In the genomic region with DNA sequence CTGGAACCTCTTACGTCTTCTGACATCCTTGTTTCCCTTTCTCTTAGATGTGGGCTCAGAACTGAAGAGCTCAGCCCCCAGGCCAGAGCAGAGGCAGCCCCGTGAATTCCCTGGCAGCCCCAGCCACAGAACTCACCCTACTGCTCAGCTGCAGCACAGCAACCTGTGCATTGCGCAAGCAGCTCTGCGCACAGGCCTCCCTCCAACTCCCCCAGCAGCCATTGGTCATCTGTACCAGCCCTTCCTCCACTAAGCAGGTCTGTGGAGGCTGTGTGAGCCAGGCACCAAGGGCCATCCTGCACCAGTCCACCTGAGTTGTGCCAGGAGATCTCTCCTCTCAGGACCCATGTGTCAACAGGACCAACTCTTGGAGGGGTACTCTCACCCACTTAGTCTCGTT, we compare ENCODE assay signal across 33 cellular contexts.
"Had no signal": no experiment of that assay in that cellular context is flagged by ENCODE, and none has a peak within 500 bp of the region (broad histone marks: within the 10 kb centered on the region; RNA-seq: fewer than 3 reads in every experiment).

No MANE protein-coding gene starts in this region.

- DNase-seq: activated CD4-positive, alpha-beta memory T cell treated with anti-CD3 and anti-CD28 coated beads, Interleukin-2, amount 10 ng/mL, durations not matched to agents 7 days and 5 days; activated CD4-positive, alpha-beta T cell treated with anti-CD3 and anti-CD28 coated beads for 1 hour; activated CD4-positive, alpha-beta T cell treated with anti-CD3 and anti-CD28 coated beads for 4 hours; activated CD4-positive, alpha-beta T cell treated with anti-CD3 and anti-CD28 coated beads, Interleukin-2, amount 10 ng/mL, durations not matched to agents 7 days and 5 days; activated CD4-positive, alpha-beta T cell treated with anti-CD3 and anti-CD28 coated beads, Interleukin-2, amount 50 U/mL, for 4 hours; activated CD8-positive, alpha-beta memory T cell treated with anti-CD3 and anti-CD28 coated beads, Interleukin-2, amount 50 U/mL, for 48 hours; activated gamma-delta T cell; activated naive CD4-positive, alpha-beta T cell; activated naive CD4-positive, alpha-beta T cell treated with anti-CD3 and anti-CD28 coated beads, Interleukin-2, amount 10 ng/mL, durations not matched to agents 7 days and 5 days; activated naive CD8-positive, alpha-beta T cell treated with anti-CD3 and anti-CD28 coated beads, Interleukin-2, amount 10 ng/mL, durations not matched to agents 7 days and 5 days; activated T-cell treated with anti-CD3 and anti-CD28 coated beads for 4 hours; activated T-cell treated with anti-CD3 and anti-CD28 coated beads, Interleukin-2, amount 50 U/mL, for 24 hours; activated T-cell treated with anti-CD3 and anti-CD28 coated beads, Interleukin-2, amount 50 U/mL, for 72 hours; dorsolateral prefrontal cortex; effector CD4-positive, alpha-beta T cell; effector memory CD8-positive, alpha-beta T cell; erythroblast; foreskin keratinocyte; gastrocnemius medialis; glutamatergic neuron; heart left ventricle; T-helper 1 cell; T-helper 17 cell had no signal

- H3K27me3 ChIP-seq: ascending aorta, dorsolateral prefrontal cortex, esophagus muscularis mucosa, foreskin keratinocyte, gastrocnemius medialis, heart left ventricle had no signal

- H3K9me3 ChIP-seq: gastrocnemius medialis, heart left ventricle had no signal

- H3K4me3 ChIP-seq: ascending aorta, coronary artery, dorsolateral prefrontal cortex, esophagus muscularis mucosa, gastrocnemius medialis, heart left ventricle had no signal

- H3K4me1 ChIP-seq: ascending aorta, esophagus muscularis mucosa, foreskin keratinocyte, gastrocnemius medialis, heart left ventricle had no signal

- H3K27ac ChIP-seq: ascending aorta, coronary artery, dorsolateral prefrontal cortex, esophagus muscularis mucosa, foreskin keratinocyte, gastrocnemius medialis, heart left ventricle, VCaP had no signal

- H3K27me3 Mint-ChIP-seq: activated CD4-positive, alpha-beta memory T cell treated with anti-CD3 and anti-CD28 coated beads, Interleukin-2, amount 10 ng/mL, durations not matched to agents 7 days and 5 days; activated CD4-positive, alpha-beta T cell treated with anti-CD3 and anti-CD28 coated beads, Interleukin-2, amount 10 ng/mL, durations not matched to agents 7 days and 5 days; activated naive CD4-positive, alpha-beta T cell treated with anti-CD3 and anti-CD28 coated beads, Interleukin-2, amount 10 ng/mL, durations not matched to agents 7 days and 5 days; activated naive CD8-positive, alpha-beta T cell treated with anti-CD3 and anti-CD28 coated beads, Interleukin-2, amount 10 ng/mL, durations not matched to agents 7 days and 5 days; activated T-cell treated with anti-CD3 and anti-CD28 coated beads, Interleukin-2, amount 50 U/mL, for 24 hours; brain; central memory CD8-positive, alpha-beta T cell; dendritic cell treated with granulocyte-macrophage colony-stimulating factor and Interleukin-4, amounts not matched to agents 40 ng/mL and 50 ng/mL, for 4 days; effector memory CD8-positive, alpha-beta T cell; T-helper 17 cell had no signal

- ATAC-seq: activated naive CD4-positive, alpha-beta T cell treated with anti-CD3 and anti-CD28 coated beads, Interleukin-2, amount 50 U/mL, for 72 hours; activated T-cell treated with anti-CD3 and anti-CD28 coated beads, Interleukin-2, amount 50 U/mL, for 72 hours; effector memory CD8-positive, alpha-beta T cell; foreskin keratinocyte; gastrocnemius medialis; T-helper 17 cell; WTC11 had no signal

- H3K4me3 Mint-ChIP-seq: activated CD4-positive, alpha-beta memory T cell treated with anti-CD3 and anti-CD28 coated beads, Interleukin-2, amount 10 ng/mL, durations not matched to agents 7 days and 5 days; activated CD4-positive, alpha-beta T cell treated with anti-CD3 and anti-CD28 coated beads, Interleukin-2, amount 10 ng/mL, durations not matched to agents 7 days and 5 days; activated naive CD4-positive, alpha-beta T cell treated with anti-CD3 and anti-CD28 coated beads, Interleukin-2, amount 10 ng/mL, durations not matched to agents 7 days and 5 days; activated naive CD8-positive, alpha-beta T cell treated with anti-CD3 and anti-CD28 coated beads, Interleukin-2, amount 10 ng/mL, durations not matched to agents 7 days and 5 days; activated T-cell treated with anti-CD3 and anti-CD28 coated beads, Interleukin-2, amount 50 U/mL, for 24 hours; activated T-cell treated with anti-CD3 and anti-CD28 coated beads, Interleukin-2, amount 50 U/mL, for 72 hours; brain; central memory CD8-positive, alpha-beta T cell; dendritic cell treated with granulocyte-macrophage colony-stimulating factor and Interleukin-4, amounts not matched to agents 40 ng/mL and 50 ng/mL, for 4 days; effector memory CD8-positive, alpha-beta T cell; T-helper 17 cell; T-helper 2 cell treated with Interferon-gamma antibody and Interleukin-4, amounts not matched to agents 5 μg/mL and 100 μg/mL, for 36 hours; WTC11 had no signal

- H3K27ac Mint-ChIP-seq: activated CD4-positive, alpha-beta memory T cell treated with anti-CD3 and anti-CD28 coated beads, Interleukin-2, amount 10 ng/mL, durations not matched to agents 7 days and 5 days; activated CD4-positive, alpha-beta T cell treated with anti-CD3 and anti-CD28 coated beads, Interleukin-2, amount 10 ng/mL, durations not matched to agents 7 days and 5 days; activated naive CD4-positive, alpha-beta T cell treated with anti-CD3 and anti-CD28 coated beads, Interleukin-2, amount 10 ng/mL, durations not matched to agents 7 days and 5 days; activated naive CD4-positive, alpha-beta T cell treated with anti-CD3 and anti-CD28 coated beads, Interleukin-2, amount 50 U/mL, for 72 hours; activated naive CD8-positive, alpha-beta T cell treated with anti-CD3 and anti-CD28 coated beads, Interleukin-2, amount 10 ng/mL, durations not matched to agents 7 days and 5 days; activated T-cell treated with anti-CD3 and anti-CD28 coated beads, Interleukin-2, amount 50 U/mL, for 24 hours; activated T-cell treated with anti-CD3 and anti-CD28 coated beads, Interleukin-2, amount 50 U/mL, for 72 hours; brain; dendritic cell treated with granulocyte-macrophage colony-stimulating factor and Interleukin-4, amounts not matched to agents 40 ng/mL and 50 ng/mL, for 4 days; effector memory CD8-positive, alpha-beta T cell; T-helper 17 cell; T-helper 2 cell treated with Interferon-gamma antibody and Interleukin-4, amounts not matched to agents 5 μg/mL and 100 μg/mL, for 36 hours; WTC11 had no signal

- H3K4me1 Mint-ChIP-seq: activated CD4-positive, alpha-beta memory T cell treated with anti-CD3 and anti-CD28 coated beads, Interleukin-2, amount 10 ng/mL, durations not matched to agents 7 days and 5 days; activated CD4-positive, alpha-beta T cell treated with anti-CD3 and anti-CD28 coated beads, Interleukin-2, amount 10 ng/mL, durations not matched to agents 7 days and 5 days; activated naive CD4-positive, alpha-beta T cell treated with anti-CD3 and anti-CD28 coated beads, Interleukin-2, amount 10 ng/mL, durations not matched to agents 7 days and 5 days; activated naive CD8-positive, alpha-beta T cell treated with anti-CD3 and anti-CD28 coated beads, Interleukin-2, amount 10 ng/mL, durations not matched to agents 7 days and 5 days; brain; central memory CD8-positive, alpha-beta T cell; T-helper 17 cell; WTC11 had no signal
